ENCODE assay signal across 8 cellular contexts in genomic region chr13:39777527-39778061, GRCh38.
DNase-seq lines count a peak whose midpoint lies in the region; ATAC-seq and TF ChIP-seq lines count a peak whose summit lies in the region.

No MANE protein-coding gene starts in this region.

- H3K27me3 Mint-ChIP-seq in activated naive CD8-positive, alpha-beta T cell treated with anti-CD3 and anti-CD28 coated beads for 36 hours: no peaks in the 10 kb centered on the region

- peak in 1 of 2 donors; percentile 46 for TF ChIP-seq CTCF in right atrium auricular region (IDR thresholded peaks at IDR 0.05)

- DNase-seq in Right ventricle myocardium superior (no peak), right atrium auricular region (ENCODE audit: low spot score) (no peak), NCI-H524 treated with DMSO at 0.1 percent for 48 hours (lab: John Stamatoyannopoulos, UW) (peak; percentile 39), lung microvascular endothelial cell (ENCODE audit: low read depth in 2 of 2) (peak; percentile 58 to 92), NOMO-1 treated with dmso at 0.1 percent for 144 hours (lab: John Stamatoyannopoulos, UW; ENCODE audit: unreplicated experiment) (no peak)
- peak; percentile 39 for DNase-seq in activated naive CD8-positive, alpha-beta T cell treated with anti-CD3 and anti-CD28 coated beads for 36 hours

- H3K9me3 ChIP-seq in right atrium auricular region: peaks cover 0 to 4% of the 10 kb centered on the region in 2 donors

- H3K4me1 Mint-ChIP-seq in activated naive CD8-positive, alpha-beta T cell treated with anti-CD3 and anti-CD28 coated beads for 36 hours: peaks cover 47% of the 10 kb centered on the region

- intact Hi-C loops in Right ventricle myocardium superior (cut with DNase I): loop anchor here (10.0 kb wide), 2 partner anchors 167 to 897 kb away; no protein-coding TSS in a partner anchor

- H3K27me3 ChIP-seq in right atrium auricular region: no peaks in the 10 kb centered on the region

- peak; percentile 37 for ATAC-seq in Right ventricle myocardium superior (ENCODE audit: poor library complexity)
- no peak for ATAC-seq in HG03521 (IDR thresholded peaks at IDR 0.05; ENCODE audit: unreplicated experiment)
- ATAC-seq in HG02840 (IDR thresholded peaks at IDR 0.05; ENCODE audit: low FRiP score, unreplicated experiment): no peak

- H3K36me3 ChIP-seq in right atrium auricular region: no peaks in the 10 kb centered on the region

- peaks cover 0 to 5% of the 10 kb centered on the region in 2 donors for H3K4me1 ChIP-seq in right atrium auricular region

- peak overlapping the region; percentile 94 for H3K27ac Mint-ChIP-seq in activated naive CD8-positive, alpha-beta T cell treated with anti-CD3 and anti-CD28 coated beads for 36 hours

- peaks cover 21% of the 10 kb centered on the region for H3K36me3 Mint-ChIP-seq in activated naive CD8-positive, alpha-beta T cell treated with anti-CD3 and anti-CD28 coated beads for 36 hours

- no peak overlapping the region for H3K27ac ChIP-seq in right atrium auricular region

- H3K4me3 ChIP-seq in right atrium auricular region: no peak overlapping the region

- H3K4me3 Mint-ChIP-seq in activated naive CD8-positive, alpha-beta T cell treated with anti-CD3 and anti-CD28 coated beads for 36 hours: peak overlapping the region; percentile 30

- peaks cover 18% of the 10 kb centered on the region for H3K9me3 Mint-ChIP-seq in activated naive CD8-positive, alpha-beta T cell treated with anti-CD3 and anti-CD28 coated beads for 36 hours

Comparison
In these comparisons a context has a peak if more than half of its experiments do, and no peak if none do; other contexts are left out.
1. DNase-seq: peak in NCI-H524 treated with DMSO at 0.1 percent for 48 hours (single experiment), activated naive CD8-positive, alpha-beta T cell treated with anti-CD3 and anti-CD28 coated beads for 36 hours (single experiment) and lung microvascular endothelial cell (2 of 2); none in Right ventricle myocardium superior (single experiment), right atrium auricular region (single experiment) and NOMO-1 treated with dmso at 0.1 percent for 144 hours (single experiment).